In the genomic region with DNA sequence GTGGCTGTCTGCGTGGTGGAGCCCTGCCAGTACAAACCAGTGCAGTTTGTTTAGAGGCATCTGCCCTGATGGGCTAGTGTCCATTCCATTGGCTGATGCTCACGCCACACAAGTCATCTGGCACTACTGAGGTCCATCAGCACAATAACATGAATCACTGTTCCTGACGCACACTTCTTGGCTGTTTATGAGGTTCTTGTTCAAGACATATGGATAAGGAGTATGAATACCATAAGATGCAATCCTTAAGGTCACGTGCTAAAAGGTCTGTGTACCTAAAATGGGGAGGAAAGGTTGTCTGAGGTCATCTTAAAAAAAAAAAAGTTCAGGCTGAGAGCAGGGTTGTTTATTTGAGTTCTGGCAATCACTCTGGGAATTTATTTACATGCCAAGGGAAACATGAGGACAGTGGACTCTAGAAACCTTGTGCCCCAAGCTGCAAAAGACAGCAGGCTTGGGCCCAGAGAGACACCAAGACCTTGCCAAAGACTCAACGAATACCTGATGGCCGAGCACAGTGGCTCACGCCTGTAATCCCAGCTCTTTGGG, we compare ENCODE assay signal across 1 cellular context.
TF ChIP-seq lines count a peak whose summit lies in the region.

No MANE protein-coding gene starts in this region.

TF ChIP-seq in HepG2, 621 proteins besides CTCF, POLR2A, EP300 and RAD21 (continued from another document):
- TF ChIP-seq, protein P1, sequence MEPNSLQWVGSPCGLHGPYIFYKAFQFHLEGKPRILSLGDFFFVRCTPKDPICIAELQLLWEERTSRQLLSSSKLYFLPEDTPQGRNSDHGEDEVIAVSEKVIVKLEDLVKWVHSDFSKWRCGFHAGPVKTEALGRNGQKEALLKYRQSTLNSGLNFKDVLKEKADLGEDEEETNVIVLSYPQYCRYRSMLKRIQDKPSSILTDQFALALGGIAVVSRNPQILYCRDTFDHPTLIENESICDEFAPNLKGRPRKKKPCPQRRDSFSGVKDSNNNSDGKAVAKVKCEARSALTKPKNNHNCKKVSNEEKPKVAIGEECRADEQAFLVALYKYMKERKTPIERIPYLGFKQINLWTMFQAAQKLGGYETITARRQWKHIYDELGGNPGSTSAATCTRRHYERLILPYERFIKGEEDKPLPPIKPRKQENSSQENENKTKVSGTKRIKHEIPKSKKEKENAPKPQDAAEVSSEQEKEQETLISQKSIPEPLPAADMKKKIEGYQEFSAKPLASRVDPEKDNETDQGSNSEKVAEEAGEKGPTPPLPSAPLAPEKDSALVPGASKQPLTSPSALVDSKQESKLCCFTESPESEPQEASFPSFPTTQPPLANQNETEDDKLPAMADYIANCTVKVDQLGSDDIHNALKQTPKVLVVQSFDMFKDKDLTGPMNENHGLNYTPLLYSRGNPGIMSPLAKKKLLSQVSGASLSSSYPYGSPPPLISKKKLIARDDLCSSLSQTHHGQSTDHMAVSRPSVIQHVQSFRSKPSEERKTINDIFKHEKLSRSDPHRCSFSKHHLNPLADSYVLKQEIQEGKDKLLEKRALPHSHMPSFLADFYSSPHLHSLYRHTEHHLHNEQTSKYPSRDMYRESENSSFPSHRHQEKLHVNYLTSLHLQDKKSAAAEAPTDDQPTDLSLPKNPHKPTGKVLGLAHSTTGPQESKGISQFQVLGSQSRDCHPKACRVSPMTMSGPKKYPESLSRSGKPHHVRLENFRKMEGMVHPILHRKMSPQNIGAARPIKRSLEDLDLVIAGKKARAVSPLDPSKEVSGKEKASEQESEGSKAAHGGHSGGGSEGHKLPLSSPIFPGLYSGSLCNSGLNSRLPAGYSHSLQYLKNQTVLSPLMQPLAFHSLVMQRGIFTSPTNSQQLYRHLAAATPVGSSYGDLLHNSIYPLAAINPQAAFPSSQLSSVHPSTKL (CRISPR knock-in tag; IDR thresholded peaks at IDR 0.05) = peak; percentile 71; the same call in 1 of the 2 replicates
- TF ChIP-seq HNF1B (CRISPR knock-in tag; IDR thresholded peaks at IDR 0.05) = peak; percentile 43; the same call in 1 of the 2 replicates
- 0 out of 4 replicates have a peak, but pooled peaks have one; percentile 14 to 23 for TF ChIP-seq NR2F1 (CRISPR knock-in tag; IDR thresholded peaks at IDR 0.05)
- peak; percentile 27; the same call in 1 of the 2 replicates for TF ChIP-seq WIZ (CRISPR knock-in tag; IDR thresholded peaks at IDR 0.05)
- TF ChIP-seq MED1 (CRISPR knock-in tag; IDR thresholded peaks at IDR 0.05) = peak; percentile 66
- TF ChIP-seq EZH2 (conservative IDR thresholded peaks at IDR 0.05; ENCODE audit: low read depth, low read length) = no peak
- TF ChIP-seq, protein P2, sequence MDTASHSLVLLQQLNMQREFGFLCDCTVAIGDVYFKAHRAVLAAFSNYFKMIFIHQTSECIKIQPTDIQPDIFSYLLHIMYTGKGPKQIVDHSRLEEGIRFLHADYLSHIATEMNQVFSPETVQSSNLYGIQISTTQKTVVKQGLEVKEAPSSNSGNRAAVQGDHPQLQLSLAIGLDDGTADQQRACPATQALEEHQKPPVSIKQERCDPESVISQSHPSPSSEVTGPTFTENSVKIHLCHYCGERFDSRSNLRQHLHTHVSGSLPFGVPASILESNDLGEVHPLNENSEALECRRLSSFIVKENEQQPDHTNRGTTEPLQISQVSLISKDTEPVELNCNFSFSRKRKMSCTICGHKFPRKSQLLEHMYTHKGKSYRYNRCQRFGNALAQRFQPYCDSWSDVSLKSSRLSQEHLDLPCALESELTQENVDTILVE (CRISPR knock-in tag; IDR thresholded peaks at IDR 0.05) = no peak
- TF ChIP-seq, protein P3, sequence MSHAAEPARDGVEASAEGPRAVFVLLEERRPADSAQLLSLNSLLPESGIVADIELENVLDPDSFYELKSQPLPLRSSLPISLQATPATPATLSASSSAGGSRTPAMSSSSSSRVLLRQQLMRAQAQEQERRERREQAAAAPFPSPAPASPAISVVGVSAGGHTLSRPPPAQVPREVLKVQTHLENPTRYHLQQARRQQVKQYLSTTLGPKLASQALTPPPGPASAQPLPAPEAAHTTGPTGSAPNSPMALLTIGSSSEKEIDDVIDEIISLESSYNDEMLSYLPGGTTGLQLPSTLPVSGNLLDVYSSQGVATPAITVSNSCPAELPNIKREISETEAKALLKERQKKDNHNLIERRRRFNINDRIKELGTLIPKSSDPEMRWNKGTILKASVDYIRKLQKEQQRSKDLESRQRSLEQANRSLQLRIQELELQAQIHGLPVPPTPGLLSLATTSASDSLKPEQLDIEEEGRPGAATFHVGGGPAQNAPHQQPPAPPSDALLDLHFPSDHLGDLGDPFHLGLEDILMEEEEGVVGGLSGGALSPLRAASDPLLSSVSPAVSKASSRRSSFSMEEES (CRISPR knock-in tag; IDR thresholded peaks at IDR 0.05) = peak; percentile 50; the same call in 1 of the 2 replicates
- TF ChIP-seq FOXA3 (CRISPR knock-in tag; IDR thresholded peaks at IDR 0.05) = peak; percentile 54
- TF ChIP-seq, protein P4, sequence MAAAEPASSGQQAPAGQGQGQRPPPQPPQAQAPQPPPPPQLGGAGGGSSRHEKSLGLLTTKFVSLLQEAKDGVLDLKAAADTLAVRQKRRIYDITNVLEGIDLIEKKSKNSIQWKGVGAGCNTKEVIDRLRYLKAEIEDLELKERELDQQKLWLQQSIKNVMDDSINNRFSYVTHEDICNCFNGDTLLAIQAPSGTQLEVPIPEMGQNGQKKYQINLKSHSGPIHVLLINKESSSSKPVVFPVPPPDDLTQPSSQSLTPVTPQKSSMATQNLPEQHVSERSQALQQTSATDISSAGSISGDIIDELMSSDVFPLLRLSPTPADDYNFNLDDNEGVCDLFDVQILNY (CRISPR knock-in tag; conservative IDR thresholded peaks at IDR 0.05) = no peak
- TF ChIP-seq IKZF5 (CRISPR knock-in tag; IDR thresholded peaks at IDR 0.05) = peak; percentile 72; the same call in 1 of the 2 replicates
- TF ChIP-seq ZMAT3 (CRISPR knock-in tag; conservative IDR thresholded peaks at IDR 0.05) = no peak
- peak; percentile 38; the same call in 1 of the 2 replicates for TF ChIP-seq ZNF710 (CRISPR knock-in tag; IDR thresholded peaks at IDR 0.05; ENCODE audit: borderline replicate concordance)
- TF ChIP-seq, protein P5, sequence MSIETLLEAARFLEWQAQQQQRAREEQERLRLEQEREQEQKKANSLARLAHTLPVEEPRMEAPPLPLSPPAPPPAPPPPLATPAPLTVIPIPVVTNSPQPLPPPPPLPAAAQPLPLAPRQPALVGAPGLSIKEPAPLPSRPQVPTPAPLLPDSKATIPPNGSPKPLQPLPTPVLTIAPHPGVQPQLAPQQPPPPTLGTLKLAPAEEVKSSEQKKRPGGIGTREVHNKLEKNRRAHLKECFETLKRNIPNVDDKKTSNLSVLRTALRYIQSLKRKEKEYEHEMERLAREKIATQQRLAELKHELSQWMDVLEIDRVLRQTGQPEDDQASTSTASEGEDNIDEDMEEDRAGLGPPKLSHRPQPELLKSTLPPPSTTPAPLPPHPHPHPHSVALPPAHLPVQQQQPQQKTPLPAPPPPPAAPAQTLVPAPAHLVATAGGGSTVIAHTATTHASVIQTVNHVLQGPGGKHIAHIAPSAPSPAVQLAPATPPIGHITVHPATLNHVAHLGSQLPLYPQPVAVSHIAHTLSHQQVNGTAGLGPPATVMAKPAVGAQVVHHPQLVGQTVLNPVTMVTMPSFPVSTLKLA (IDR thresholded peaks at IDR 0.05) = peak; percentile 21; the same call in 1 of the 2 replicates
- TF ChIP-seq RARA (CRISPR knock-in tag; IDR thresholded peaks at IDR 0.05) = peak; percentile 95
- TF ChIP-seq PCBP1 (IDR thresholded peaks at IDR 0.05; ENCODE audit: borderline replicate concordance, low read depth, low read length) = no peak
- TF ChIP-seq NFYC (CRISPR knock-in tag; IDR thresholded peaks at IDR 0.05) = peak; percentile 57; the same call in 1 of the 2 replicates
- TF ChIP-seq, protein P6, sequence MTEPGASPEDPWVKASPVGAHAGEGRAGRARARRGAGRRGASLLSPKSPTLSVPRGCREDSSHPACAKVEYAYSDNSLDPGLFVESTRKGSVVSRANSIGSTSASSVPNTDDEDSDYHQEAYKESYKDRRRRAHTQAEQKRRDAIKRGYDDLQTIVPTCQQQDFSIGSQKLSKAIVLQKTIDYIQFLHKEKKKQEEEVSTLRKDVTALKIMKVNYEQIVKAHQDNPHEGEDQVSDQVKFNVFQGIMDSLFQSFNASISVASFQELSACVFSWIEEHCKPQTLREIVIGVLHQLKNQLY (CRISPR knock-in tag; IDR thresholded peaks at IDR 0.05) = peak; percentile 71
- peak; percentile 64 for TF ChIP-seq TEAD3 (CRISPR knock-in tag; optimal IDR thresholded peaks at IDR 0.05; ENCODE audit: borderline replicate concordance)
- TF ChIP-seq RAD51 (IDR thresholded peaks at IDR 0.05; ENCODE audit: borderline replicate concordance) = peak; percentile 49; the same call in 1 of the 2 replicates
- no peak for TF ChIP-seq CREB1 (IDR thresholded peaks at IDR 0.05)
- TF ChIP-seq CREB1 (CRISPR knock-in tag; IDR thresholded peaks at IDR 0.05) = no peak
- peak; percentile 30 for TF ChIP-seq SALL1 (CRISPR knock-in tag; IDR thresholded peaks at IDR 0.05)
- TF ChIP-seq ZMYM3 (CRISPR knock-in tag; IDR thresholded peaks at IDR 0.05) = 0 out of 2 replicates have a peak, but pooled peaks have one; percentile 54
- TF ChIP-seq ZNF784 (CRISPR knock-in tag; IDR thresholded peaks at IDR 0.05; ENCODE audit: borderline replicate concordance) = no peak
- 0 out of 2 replicates have a peak, but pooled peaks have one; percentile 30 for TF ChIP-seq ZNF776 (CRISPR knock-in tag; IDR thresholded peaks at IDR 0.05)
- TF ChIP-seq POGZ (CRISPR knock-in tag; IDR thresholded peaks at IDR 0.05) = 0 out of 2 replicates have a peak, but pooled peaks have one; percentile 26
- TF ChIP-seq PAXIP1 (CRISPR knock-in tag; conservative IDR thresholded peaks at IDR 0.05) = peak; percentile 46
- 0 out of 2 replicates have a peak, but pooled peaks have one; percentile 19 for TF ChIP-seq SPEN (CRISPR knock-in tag; IDR thresholded peaks at IDR 0.05; ENCODE audit: low read depth)
